In the genomic region with DNA sequence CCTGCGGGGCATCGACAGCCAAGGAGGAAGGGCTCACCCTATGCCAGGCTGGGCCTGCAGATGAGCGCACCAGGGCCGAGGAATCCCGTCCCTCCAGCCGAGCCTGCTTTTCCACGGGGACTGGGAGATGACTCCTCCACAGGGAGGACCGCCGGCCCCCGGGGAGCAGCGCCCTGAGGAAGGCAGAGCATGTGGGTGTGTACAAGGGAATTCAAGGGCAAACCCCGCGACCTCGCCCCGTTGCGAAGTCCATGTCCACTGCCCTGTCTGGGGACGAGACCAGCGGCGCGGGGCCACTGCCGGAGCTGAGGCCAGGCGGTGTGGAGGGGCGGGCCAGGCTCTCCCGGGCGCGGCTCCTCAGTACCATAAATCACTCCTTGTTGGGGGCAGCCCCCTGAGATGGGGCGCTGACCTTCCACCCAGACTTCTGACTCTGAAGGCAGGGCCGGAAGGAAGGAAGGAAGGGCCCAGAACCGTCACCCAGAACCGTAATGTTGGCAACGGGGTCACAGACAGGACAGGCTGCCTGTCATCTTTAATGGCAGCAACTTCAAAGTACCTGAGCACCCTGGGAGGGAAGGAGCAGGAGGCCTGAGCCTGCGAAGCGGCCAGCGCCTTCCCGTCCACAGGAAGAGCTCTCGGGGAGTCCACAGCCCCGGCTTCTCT, we compare ENCODE assay signal across 8 cellular contexts. TPM values are rescaled to one million over a fixed set of nuclear protein-coding genes. Genes with fewer than 3 reads are reported as not detected.
DNase-seq lines count a peak whose midpoint lies in the region; ATAC-seq and TF ChIP-seq lines count a peak whose summit lies in the region.
"Had no signal": no experiment of that assay in that cellular context is flagged by ENCODE, and none has a peak within 500 bp of the region (broad histone marks: within the 10 kb centered on the region; RNA-seq: fewer than 3 reads in every experiment).

No MANE protein-coding gene starts in this region.

- ATAC-seq in mucosa of descending colon (peak; percentile 80), GM18520 (IDR thresholded peaks at IDR 0.05; ENCODE audit: unreplicated experiment) (no peak)

- no peak overlapping the region for H3K27ac ChIP-seq in MM.1S (ENCODE audit: low read length)
- H3K27ac ChIP-seq in duodenal mucosa (ENCODE audit: low read depth, low read length): peak overlapping the region; percentile 65
- peak overlapping the region in 3 of 4 donors; percentile 58 to 76 (median 75) for H3K27ac ChIP-seq in tibial nerve

- no peaks in the 10 kb centered on the region for H3F3A ChIP-seq in MM.1S (ENCODE audit: insufficient read depth, low read length)

- no peaks in the 10 kb centered on the region for H3K27me3 ChIP-seq in MM.1S (replicated peaks; ENCODE audit: insufficient read depth, low read length)
- no peaks in the 10 kb centered on the region for H3K27me3 ChIP-seq in duodenal mucosa (ENCODE audit: control insufficient read depth in 1 of 2, insufficient read depth in 2 of 2, low read length in 2 of 2)
- H3K27me3 ChIP-seq in tibial nerve: no peaks in the 10 kb centered on the region

- no peak overlapping the region for H2AFZ ChIP-seq in MM.1S (ENCODE audit: low read length)

- H3K9ac ChIP-seq in MM.1S (ENCODE audit: low read length) (no peak overlapping the region), duodenal mucosa (ENCODE audit: low read depth in 1 of 2, low read length in 2 of 2) (peak overlapping the region; percentile 4 to 47)

- peaks cover 30% of the 10 kb centered on the region for H3K79me2 ChIP-seq in MM.1S (ENCODE audit: low read length)

- TF ChIP-seq CTCF in MM.1S (IDR thresholded peaks at IDR 0.05; ENCODE audit: low read length) (no peak), mucosa of descending colon (IDR thresholded peaks at IDR 0.05) (no peak), tibial nerve (IDR thresholded peaks at IDR 0.05) (no peak)

- DNase-seq in MM.1S: no peak
- peak; percentile 72 to 83 (median 83) for DNase-seq in mucosa of descending colon
- no peak for DNase-seq in tibial nerve (ENCODE audit: low spot score in 2 of 2)
- DNase-seq in SW480 (ENCODE audit: low spot score): no peak
- no peak for DNase-seq in NCI-H1436 treated with DMSO at 0.1 percent for 48 hours (lab: John Stamatoyannopoulos, UW)
- DNase-seq: NCI-H524 had no signal

- intact Hi-C loops in mucosa of descending colon (cut with DNase I, micrococcal nuclease): no loop called here

- TF ChIP-seq EP300 in tibial nerve (IDR thresholded peaks at IDR 0.05): no peak

- 0 out of 2 replicates have a peak overlapping the region, but pooled peaks have one; percentile 18 for H3K4me2 ChIP-seq in MM.1S (ENCODE audit: low read depth, low read length)

- no peaks in the 10 kb centered on the region for H3K9me2 ChIP-seq in MM.1S (replicated peaks; ENCODE audit: insufficient read depth, low read length)

- 44 to 58% methylated on average over 18 to 37 of the region's 37 CpGs for WGBS in tibial nerve, 2 donors

- no peaks in the 10 kb centered on the region for H3K36me3 ChIP-seq in MM.1S (replicated peaks; ENCODE audit: insufficient read depth, low read length)
- peaks cover 0 to 11% of the 10 kb centered on the region in 2 donors for H3K36me3 ChIP-seq in duodenal mucosa (ENCODE audit: control insufficient read depth in 1 of 2, insufficient read depth in 2 of 2, low read length in 2 of 2)
- no peaks in the 10 kb centered on the region for H3K36me3 ChIP-seq in mucosa of descending colon (ENCODE audit: low read depth)
- H3K36me3 ChIP-seq in tibial nerve: peaks cover 0 to 3% (median 0%) of the 10 kb centered on the region in 3 donors

- no peaks in the 10 kb centered on the region for H3K9me3 ChIP-seq in MM.1S (replicated peaks; ENCODE audit: insufficient read depth, low read length)
- no peaks in the 10 kb centered on the region for H3K9me3 ChIP-seq in duodenal mucosa (ENCODE audit: control insufficient read depth in 1 of 2, low read length in 2 of 2)
- no peaks in the 10 kb centered on the region for H3K9me3 ChIP-seq in mucosa of descending colon
- no peaks in the 10 kb centered on the region for H3K9me3 ChIP-seq in tibial nerve

- no peaks in the 10 kb centered on the region for H4K20me1 ChIP-seq in MM.1S (ENCODE audit: insufficient read depth, low read length)

- H3K4me3 ChIP-seq in MM.1S (ENCODE audit: low read length) (no peak overlapping the region), duodenal mucosa (ENCODE audit: low read depth in 1 of 2, low read length in 2 of 2) (peak overlapping the region; percentile 51 to 60), mucosa of descending colon (no peak overlapping the region), tibial nerve (peak overlapping the region in 2 of 4 donors; percentile 16 to 28)

- TF ChIP-seq POLR2A in tibial nerve (IDR thresholded peaks at IDR 0.05): no peak

- H3K4me1 ChIP-seq in MM.1S (ENCODE audit: low read length) (peaks cover 5% of the 10 kb centered on the region; the same call in 1 of the 2 replicates), duodenal mucosa (ENCODE audit: control insufficient read depth in 1 of 2, insufficient read depth in 2 of 2, low read length in 2 of 2) (peaks cover 17 to 21% of the 10 kb centered on the region in 2 donors), mucosa of descending colon (ENCODE audit: low read depth) (peaks cover 15% of the 10 kb centered on the region), tibial nerve (peaks cover 0 to 41% (median 15%) of the 10 kb centered on the region in 4 donors)

RNA-seq across cellular contexts. Expression of a gene that starts 52.6 kb away (rescaled TPM):
- total RNA-seq in mucosa of descending colon (10 to 100 TPM; 44.4 to 50.8 (median 46.8) TPM), tibial nerve (10 to 100 TPM; 39.8 to 44.7 (median 41.6) TPM)

Comparison
In these comparisons a context has a peak if more than half of its experiments do, and no peak if none do; other contexts are left out.
1. DNase-seq: peak in mucosa of descending colon (3 of 3); none in MM.1S (single experiment), tibial nerve (0 of 2), SW480 (single experiment) and NCI-H1436 treated with DMSO at 0.1 percent for 48 hours (single experiment).
2. H3K4me3 ChIP-seq: peak in duodenal mucosa (2 of 2); none in MM.1S (single experiment) and mucosa of descending colon (single experiment).